Comparison of ENCODE assay signal across 26 cellular contexts in the genomic region with DNA sequence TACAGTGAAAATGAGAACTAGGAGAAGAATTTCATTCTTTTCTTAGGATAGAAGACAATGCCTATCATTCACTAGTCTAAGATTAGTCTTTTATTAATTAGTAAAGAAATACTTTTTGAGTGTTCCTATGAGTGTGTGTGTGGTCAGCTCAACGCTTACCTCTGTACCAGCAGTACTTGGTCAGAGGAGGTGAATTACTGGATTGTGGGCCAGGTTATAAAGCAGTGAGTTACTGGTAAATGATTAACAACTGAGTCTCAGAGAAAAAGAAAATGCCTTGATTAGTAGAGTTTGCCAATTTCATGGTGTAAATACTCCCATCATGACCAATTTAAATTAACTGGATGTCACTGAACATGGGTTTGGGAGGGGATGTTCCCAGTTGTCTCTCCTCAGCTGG.
"Had no signal": no experiment of that assay in that cellular context is flagged by ENCODE, and none has a peak within 500 bp of the region (broad histone marks: within the 10 kb centered on the region; RNA-seq: fewer than 3 reads in every experiment).

No MANE protein-coding gene starts in this region.

- ATAC-seq: naive thymus-derived CD4-positive, alpha-beta T cell; natural killer cell; right cardiac atrium; right lobe of liver; stimulated activated effector memory CD8-positive, alpha-beta T cell treated with anti-CD3 and anti-CD28 coated beads, Interleukin-12 subunit alpha, Interleukin-12 subunit beta, amount 100 ng/mL, for 72 hours; stimulated activated naive B cell treated with anti-CD40 and anti-IgM and Interleukin-4, amounts not matched to agents 10 μg/mL and 1 μg/mL and 100 μg/mL, for 72 hours; stimulated activated naive CD8-positive, alpha-beta T cell treated with anti-CD3 and anti-CD28 coated beads, Interleukin-15, amount 100 ng/mL, for 72 hours; stimulated activated naive CD8-positive, alpha-beta T cell treated with anti-CD3 and anti-CD28 coated beads, Interleukin-15, Interleukin-2, amounts not matched to agents 100 U/mL and 50 U/mL, for 24 hours; upper lobe of right lung had no signal

- H3K27me3 ChIP-seq: neural progenitor cell, ovary, right lobe of liver, sigmoid colon, suprapubic skin, testis, tibial artery, transverse colon, upper lobe of right lung, uterus had no signal

- H3K27ac ChIP-seq: neural progenitor cell, ovary, parathyroid adenoma, right lobe of liver, sigmoid colon, suprapubic skin, testis, tibial artery, transverse colon, upper lobe of right lung, uterus had no signal

- H3K36me3 ChIP-seq: neural progenitor cell, ovary, right lobe of liver, sigmoid colon, suprapubic skin, tibial artery, transverse colon, upper lobe of right lung, uterus had no signal

- H3K9me3 ChIP-seq: ovary, right lobe of liver, suprapubic skin, testis, upper lobe of right lung, uterus had no signal

- H3K4me1 ChIP-seq: parathyroid adenoma, right lobe of liver, sigmoid colon, suprapubic skin, testis, tibial artery, upper lobe of right lung, uterus had no signal

- H3K4me3 ChIP-seq: neural progenitor cell, ovary, right lobe of liver, sigmoid colon, suprapubic skin, testis, tibial artery, transverse colon, upper lobe of right lung, uterus had no signal

- DNase-seq: naive thymus-derived CD4-positive, alpha-beta T cell; natural killer cell; occipital lobe; ovary; posterior cingulate gyrus; right cardiac atrium; right lobe of liver; sigmoid colon; small intestine; stimulated activated CD4-positive, alpha-beta T cell treated with anti-CD3 and anti-CD28 coated beads, Interleukin-15, amount 100 ng/mL, for 24 hours; stimulated activated CD4-positive, alpha-beta T cell treated with anti-CD3 and anti-CD28 coated beads, Interleukin-2, amount 100 ng/mL, for 24 hours; stimulated activated CD4-positive, alpha-beta T cell treated with anti-CD3 and anti-CD28 coated beads, Interleukin-2, amount 100 ng/mL, for 48 hours; stimulated activated CD4-positive, alpha-beta T cell treated with anti-CD3 and anti-CD28 coated beads, Interleukin-4, amount 100 ng/mL, for 24 hours; stimulated activated naive B cell treated with anti-CD40 and anti-IgM and Interleukin-4, amounts not matched to agents 10 μg/mL and 1 μg/mL and 100 μg/mL, for 72 hours; stimulated activated naive CD8-positive, alpha-beta T cell treated with anti-CD3 and anti-CD28 coated beads, Interleukin-15, amount 100 ng/mL, for 72 hours; stimulated activated naive CD8-positive, alpha-beta T cell treated with anti-CD3 and anti-CD28 coated beads, Interleukin-15, Interleukin-2, amounts not matched to agents 100 U/mL and 50 U/mL, for 24 hours; substantia nigra; testis; tibial artery; transverse colon; upper lobe of right lung; uterus had no signal
